3 cellular contexts compared by ENCODE assay signal in the genomic region with DNA sequence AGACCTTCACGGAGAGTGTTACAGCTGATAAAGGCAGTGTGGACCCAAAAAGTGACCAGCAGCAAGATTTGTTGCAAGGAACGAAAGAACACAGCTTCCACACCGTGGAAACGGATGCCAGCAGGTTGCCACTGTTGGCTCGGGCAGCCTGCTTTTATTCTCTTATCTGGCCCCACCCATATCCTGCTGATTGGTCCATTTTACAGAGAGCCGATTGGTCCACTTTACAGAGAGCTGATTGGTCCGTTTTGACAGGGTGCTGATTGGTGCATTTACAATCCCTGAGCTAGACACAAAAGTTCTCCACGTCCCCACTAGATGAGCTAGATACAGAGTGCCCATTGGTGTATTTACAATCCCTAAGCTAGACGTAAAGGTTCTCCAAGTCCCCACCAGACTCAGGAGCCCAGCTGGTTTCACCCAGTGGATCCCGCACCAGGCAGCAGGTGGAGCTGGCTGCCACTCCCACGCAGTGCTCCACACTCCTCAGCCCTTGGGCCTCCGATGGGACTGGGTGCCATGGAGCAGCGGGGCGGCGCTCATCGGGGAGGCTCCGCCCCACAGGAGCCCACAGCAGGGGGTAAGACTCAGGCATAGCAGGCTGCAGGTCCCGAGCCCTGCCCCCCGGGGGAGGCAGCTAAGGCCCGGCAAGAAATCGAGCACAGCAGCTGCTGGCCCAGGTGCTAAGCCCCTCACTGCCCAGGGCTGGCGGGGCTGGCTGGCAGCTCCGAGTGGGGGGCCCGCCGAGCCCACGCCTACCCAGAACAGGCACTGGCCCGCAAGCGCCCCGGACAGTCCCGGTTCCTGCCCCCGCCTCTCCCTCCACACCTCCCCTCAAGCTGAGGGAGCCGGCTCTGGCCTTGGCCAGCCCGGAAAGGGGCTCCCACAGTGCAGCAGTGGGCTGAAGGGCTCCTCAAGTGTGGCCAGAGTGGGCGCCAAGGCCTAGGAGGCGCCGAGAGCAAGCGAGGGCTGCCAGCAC.
TF ChIP-seq lines count a peak whose summit lies in the region.

No MANE protein-coding gene starts in this region.

TF ChIP-seq in WTC11, 78 proteins besides CTCF, POLR2A, EP300 and RAD21:
- TF ChIP-seq, protein P1, sequence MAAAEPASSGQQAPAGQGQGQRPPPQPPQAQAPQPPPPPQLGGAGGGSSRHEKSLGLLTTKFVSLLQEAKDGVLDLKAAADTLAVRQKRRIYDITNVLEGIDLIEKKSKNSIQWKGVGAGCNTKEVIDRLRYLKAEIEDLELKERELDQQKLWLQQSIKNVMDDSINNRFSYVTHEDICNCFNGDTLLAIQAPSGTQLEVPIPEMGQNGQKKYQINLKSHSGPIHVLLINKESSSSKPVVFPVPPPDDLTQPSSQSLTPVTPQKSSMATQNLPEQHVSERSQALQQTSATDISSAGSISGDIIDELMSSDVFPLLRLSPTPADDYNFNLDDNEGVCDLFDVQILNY (CRISPR knock-in tag; IDR thresholded peaks at IDR 0.05) = 0 out of 2 replicates have a peak, but pooled peaks have one; percentile 22
- peak; percentile 58 for TF ChIP-seq NFYB (CRISPR knock-in tag; conservative IDR thresholded peaks at IDR 0.05; ENCODE audit: low read depth)
- peak; percentile 60; the same call in 1 of the 2 replicates for TF ChIP-seq ZNF423 (CRISPR knock-in tag; IDR thresholded peaks at IDR 0.05)

TF ChIP-seq in H1, 55 proteins besides CTCF, POLR2A, EP300 and RAD21:
- TF ChIP-seq TBP (IDR thresholded peaks at IDR 0.05; ENCODE audit: low read depth, low read length) = 0 out of 2 replicates have a peak, but pooled peaks have one; percentile 13
TF ChIP-seq in H1: peak in this region for 1; not testable (repeated sequence) for 54.

TF ChIP-seq in HepG2, 621 proteins besides CTCF, POLR2A, EP300 and RAD21:
- peak; percentile 40; the same call in 1 of the 2 replicates for TF ChIP-seq NFYB (CRISPR knock-in tag; IDR thresholded peaks at IDR 0.05)
